12 cellular contexts compared by ENCODE assay signal in the genomic region with DNA sequence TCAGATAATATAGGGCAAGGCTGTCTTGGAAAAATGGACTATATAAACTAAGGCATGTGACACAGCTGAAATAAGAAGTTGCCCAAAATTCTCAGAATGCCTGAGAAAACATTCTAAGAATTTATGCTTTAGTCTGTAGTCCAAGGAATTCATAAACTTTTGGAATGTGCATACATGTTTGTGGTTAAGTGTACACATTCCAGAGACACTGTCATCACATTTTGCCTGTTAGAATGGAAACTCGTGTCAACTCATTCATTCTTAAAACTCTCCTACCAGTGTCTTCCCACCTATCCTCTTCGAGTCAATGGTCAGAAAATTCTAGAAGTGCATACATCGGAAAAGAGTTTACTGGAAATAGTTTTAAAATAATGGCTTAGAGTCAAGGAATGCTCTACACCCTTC.
DNase-seq lines count a peak whose midpoint lies in the region; ATAC-seq and TF ChIP-seq lines count a peak whose summit lies in the region.
"Had no signal": no experiment of that assay in that cellular context is flagged by ENCODE, and none has a peak within 500 bp of the region (broad histone marks: within the 10 kb centered on the region; RNA-seq: fewer than 3 reads in every experiment).

No MANE protein-coding gene starts in this region.

- H3K4me3 ChIP-seq in HFF-Myc (replicated peaks; ENCODE audit: low read depth, low read length): no peak overlapping the region
- H3K4me3 ChIP-seq: adrenal gland, thyroid gland had no signal

- no peak for TF ChIP-seq CTCF in HFF-Myc (IDR thresholded peaks at IDR 0.05; ENCODE audit: low read depth, low read length, missing control alignments)

- DNase-seq in A172 (ENCODE audit: low spot score): peak; percentile 83
- DNase-seq in HFF-Myc (ENCODE audit: extremely low read depth, low read depth): peak; percentile 14
- DNase-seq in astrocyte of the hippocampus (ENCODE audit: low read depth, low spot score): peak; percentile 76
- DNase-seq in kidney glomerular epithelial cell (lab: John Stamatoyannopoulos, UW): peak; percentile 83
- no peak for DNase-seq in SKM-1 (lab: John Stamatoyannopoulos, UW; ENCODE audit: unreplicated experiment)
- DNase-seq in stimulated activated CD4-positive, alpha-beta T cell treated with anti-CD3 and anti-CD28 coated beads, Interleukin-4, amount 100 ng/mL, for 4 hours: no peak
- DNase-seq in dermis blood vessel endothelial cell: no peak
- DNase-seq: activated CD8-positive, alpha-beta memory T cell treated with anti-CD3 and anti-CD28 coated beads, Interleukin-2, amount 50 U/mL, for 48 hours; adrenal gland; DND-41; thyroid gland had no signal

- ATAC-seq in GM21619 (IDR thresholded peaks at IDR 0.05; ENCODE audit: unreplicated experiment): no peak

Comparison
In these comparisons a context has a peak if more than half of its experiments do, and no peak if none do; other contexts are left out.
1. DNase-seq: peak in A172 (single experiment), HFF-Myc (single experiment), astrocyte of the hippocampus (single experiment) and kidney glomerular epithelial cell (single experiment); none in SKM-1 (single experiment), stimulated activated CD4-positive, alpha-beta T cell treated with anti-CD3 and anti-CD28 coated beads, Interleukin-4, amount 100 ng/mL, for 4 hours (0 of 2) and dermis blood vessel endothelial cell (single experiment).